In the genomic region with DNA sequence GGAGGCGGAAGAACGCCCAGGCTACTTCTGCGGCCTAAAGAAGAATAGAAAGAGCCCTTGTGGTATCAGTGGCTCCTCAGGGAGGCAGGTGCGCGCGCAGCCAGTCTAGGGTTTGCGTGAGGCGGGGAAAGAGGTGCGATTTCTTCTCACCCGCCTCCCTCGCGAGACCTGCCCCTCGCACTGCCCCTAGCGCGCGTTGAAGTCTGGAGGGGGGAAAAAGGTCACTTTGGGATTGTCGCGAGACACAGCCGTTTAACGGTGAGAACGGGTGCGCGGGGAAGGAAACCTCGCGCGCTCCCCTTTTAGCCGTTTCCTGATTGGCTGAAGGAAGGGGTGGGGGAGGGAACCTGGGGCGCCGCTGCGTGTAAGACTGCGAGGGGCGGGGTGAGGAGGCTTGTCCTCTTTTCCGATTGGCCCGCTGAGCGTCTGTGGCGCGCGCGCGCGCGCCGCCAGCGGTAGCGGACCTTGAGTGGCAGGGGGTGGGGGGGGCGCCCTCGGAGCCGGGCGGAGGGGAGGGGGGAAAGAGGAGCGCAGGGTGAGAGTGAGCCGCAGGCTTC, we compare ENCODE assay signal across 8 cellular contexts. TPM values are rescaled to one million over a fixed set of nuclear protein-coding genes. Genes with fewer than 3 reads are reported as not detected.
DNase-seq lines count a peak whose midpoint lies in the region; ATAC-seq and TF ChIP-seq lines count a peak whose summit lies in the region.

A gene with protein sequence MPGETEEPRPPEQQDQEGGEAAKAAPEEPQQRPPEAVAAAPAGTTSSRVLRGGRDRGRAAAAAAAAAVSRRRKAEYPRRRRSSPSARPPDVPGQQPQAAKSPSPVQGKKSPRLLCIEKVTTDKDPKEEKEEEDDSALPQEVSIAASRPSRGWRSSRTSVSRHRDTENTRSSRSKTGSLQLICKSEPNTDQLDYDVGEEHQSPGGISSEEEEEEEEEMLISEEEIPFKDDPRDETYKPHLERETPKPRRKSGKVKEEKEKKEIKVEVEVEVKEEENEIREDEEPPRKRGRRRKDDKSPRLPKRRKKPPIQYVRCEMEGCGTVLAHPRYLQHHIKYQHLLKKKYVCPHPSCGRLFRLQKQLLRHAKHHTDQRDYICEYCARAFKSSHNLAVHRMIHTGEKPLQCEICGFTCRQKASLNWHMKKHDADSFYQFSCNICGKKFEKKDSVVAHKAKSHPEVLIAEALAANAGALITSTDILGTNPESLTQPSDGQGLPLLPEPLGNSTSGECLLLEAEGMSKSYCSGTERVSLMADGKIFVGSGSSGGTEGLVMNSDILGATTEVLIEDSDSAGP (plus strand): TSS at position 429 of the 557 bp plus-strand sequence. CDS start 219 bp downstream, outside the sequence.

- DNase-seq in BE2C (peak; percentile 93), NCI-H774 (lab: John Stamatoyannopoulos, UW) (peak; percentile 96), dedifferentiated amniotic fluid mesenchymal stem cell (ENCODE audit: extremely low spot score) (peak; percentile 98), left kidney (ENCODE audit: low read depth, low spot score) (peak; percentile 99)
- peak; percentile 87 to 95 for DNase-seq in activated CD4-positive, alpha-beta T cell treated with anti-CD3 and anti-CD28 coated beads, Interleukin-2, amount 50 U/mL, for 24 hours (ENCODE audit: low read depth in 1 of 2, low spot score in 1 of 2)
- peak; percentile 97 for DNase-seq in stimulated activated CD4-positive, alpha-beta T cell treated with anti-CD3 and anti-CD28 coated beads, Interleukin-1b, Interleukin-23, amount 100 ng/mL, for 48 hours

- peaks cover 3% of the 10 kb centered on the region; the same call in 1 of the 2 replicates for H3K36me3 ChIP-seq in BE2C

- ATAC-seq in GM19351 (IDR thresholded peaks at IDR 0.05; ENCODE audit: unreplicated experiment) (peak; percentile 35), HG03521 (IDR thresholded peaks at IDR 0.05; ENCODE audit: unreplicated experiment) (peak; percentile 48)

- peak within 1 kb of the TSS; percentile 90 for H3K4me3 ChIP-seq in BE2C (ENCODE audit: low read depth, low read length)

- H3K9me3 ChIP-seq in BE2C = no peaks in the 10 kb centered on the region

- no peaks in the 10 kb centered on the region for H3K27me3 ChIP-seq in BE2C

- TF ChIP-seq CTCF in BE2C (IDR thresholded peaks at IDR 0.05; ENCODE audit: low read depth, low read length) = no peak

- no peaks in the 10 kb centered on the region for H3K4me1 ChIP-seq in BE2C

RNA-seq across cellular contexts. Expression of the gene that starts here (rescaled TPM):
- polyA plus RNA-seq in BE2C (2012; ENCODE audit: insufficient read depth, insufficient read length, low read depth) = 19.7 TPM

Comparison
In these comparisons a context has a peak if more than half of its experiments do, and no peak if none do; other contexts are left out.
1. Peak in every context shown above with its lines: DNase-seq, ATAC-seq and H3K4me3 ChIP-seq.